17 cellular contexts compared by ENCODE assay signal in the genomic region with DNA sequence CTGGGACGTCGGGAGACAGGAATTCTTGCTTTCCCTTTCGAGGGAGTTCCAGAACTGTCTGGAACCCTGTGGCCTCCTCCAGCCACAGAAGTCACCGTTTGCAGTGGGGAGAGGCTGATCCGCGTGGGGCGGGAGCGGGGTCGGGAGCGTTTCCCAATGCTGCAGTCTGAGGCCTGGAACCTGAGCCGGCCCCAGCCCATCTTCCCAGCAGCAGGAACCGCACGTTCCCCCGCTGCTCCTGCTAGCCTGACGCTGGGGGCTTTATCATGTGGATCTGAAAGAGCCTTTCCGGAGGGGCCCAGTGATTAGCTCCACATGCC. TPM values are rescaled to one million over a fixed set of nuclear protein-coding genes. Genes with fewer than 3 reads are reported as not detected.
A peak's percentile ranks its signal among the peaks of the same experiment; 100 is the strongest.
DNase-seq lines count a peak whose midpoint lies in the region; ATAC-seq, FAIRE-seq and TF ChIP-seq lines count a peak whose summit lies in the region.
"Had no signal": no experiment of that assay in that cellular context is flagged by ENCODE, and none has a peak within 500 bp of the region (broad histone marks: within the 10 kb centered on the region; RNA-seq: fewer than 3 reads in every experiment).

No MANE protein-coding gene starts in this region.

- BruUV-seq in K562 (replicated peaks; lab: Mats Ljungman, UMichigan): no TSS peak

- H2AFZ ChIP-seq in KMS-11 (ENCODE audit: low read depth): no peak overlapping the region
- no peak overlapping the region for H2AFZ ChIP-seq in K562 (ENCODE audit: low read depth, low read length)

- H3K4me1 ChIP-seq in KMS-11 (ENCODE audit: low read depth, poor library complexity, severe bottlenecking) (peaks cover 27% of the 10 kb centered on the region), K562 (replicated peaks in 1 of 2; ENCODE audit: control insufficient read depth in 2 of 2, insufficient read depth in 2 of 2, low read length in 2 of 2) (peaks cover 0 to 13% of the 10 kb centered on the region in 2 experiments; a peak in 2 of 5 replicates), lower lobe of right lung (peaks cover 60% of the 10 kb centered on the region), spleen (peaks cover 11 to 58% (median 40%) of the 10 kb centered on the region in 6 donors), small intestine (ENCODE audit: control insufficient read depth in 2 of 2, insufficient read depth in 1 of 2, low read depth in 1 of 2, low read length in 1 of 2) (no peaks in the 10 kb centered on the region)
- H3K4me1 ChIP-seq: uterus had no signal

- ATAC-seq in K562 (no peak), lower lobe of right lung (no peak), sciatic nerve (no peak)

- TF ChIP-seq CTCF in KMS-11 (conservative IDR thresholded peaks at IDR 0.05; ENCODE audit: low read depth, low read length) (no peak), K562 (IDR thresholded peaks at IDR 0.05 in 2 of 3, conservative IDR thresholded peaks at IDR 0.05 in 1 of 3; ENCODE audit: insufficient read depth in 2 of 3, low read depth in 1 of 3, low read length in 3 of 3) (no peak), lower lobe of right lung (IDR thresholded peaks at IDR 0.05) (no peak), spleen (IDR thresholded peaks at IDR 0.05 in 8 of 11, conservative IDR thresholded peaks at IDR 0.05 in 3 of 11) (no peak)

- DNase-seq in K562 (ENCODE audit: extremely low read depth in 1 of 4, low spot score in 3 of 4) (no peak), lower lobe of right lung (no peak), spleen (no peak), putamen (ENCODE audit: low spot score) (no peak), sciatic nerve (ENCODE audit: low spot score) (no peak), small intestine (no peak)
- DNase-seq: activated CD4-positive, alpha-beta T cell treated with anti-CD3 and anti-CD28 coated beads, Interleukin-2, amount 50 U/mL, for 4 hours; AML-193; Caco-2; cortex of kidney; H9; naive thymus-derived CD4-positive, alpha-beta T cell; NCI-H187; T-cell; uterus had no signal

- no peak overlapping the region for H3K9ac ChIP-seq in KMS-11
- H3K9ac ChIP-seq in K562 (ENCODE audit: insufficient read depth in 1 of 2, low read depth in 2 of 2, low read length in 2 of 2): peak overlapping the region in 1 of 2 experiments; percentile 20; a peak in 1 of 4 replicates

- H3K9me3 ChIP-seq in K562 (replicated peaks; ENCODE audit: control insufficient read depth, insufficient read depth, low read depth, low read length) (no peaks in the 10 kb centered on the region), lower lobe of right lung (no peaks in the 10 kb centered on the region), spleen (no peaks in the 10 kb centered on the region), small intestine (ENCODE audit: control insufficient read depth, low read depth) (no peaks in the 10 kb centered on the region)
- H3K9me3 ChIP-seq: Caco-2, uterus had no signal

- in situ Hi-C loops in K562 (cut with MboI): no loop called here

- H3K27ac ChIP-seq in KMS-11 (peak overlapping the region; percentile 29), K562 (ENCODE audit: extremely low read depth, low read depth, low read length) (no peak overlapping the region), lower lobe of right lung (peak overlapping the region; percentile 41), spleen (peak overlapping the region; percentile 39 to 85 (median 70)), small intestine (ENCODE audit: low read depth in 1 of 2, low read length in 1 of 2) (no peak overlapping the region)

- H3K4me2 ChIP-seq in KMS-11: peak overlapping the region; percentile 50; the same call in 1 of the 2 replicates
- no peak overlapping the region for H3K4me2 ChIP-seq in K562 (ENCODE audit: insufficient read depth, low read length)

- H3K4me3 ChIP-seq in KMS-11 (IDR thresholded peaks at IDR 0.05; ENCODE audit: insufficient read depth, low read depth, low read length) (no peak overlapping the region), K562 (no peak overlapping the region), lower lobe of right lung (no peak overlapping the region), spleen (no peak overlapping the region), small intestine (ENCODE audit: low read depth in 1 of 2, low read length in 2 of 2) (no peak overlapping the region)
- H3K4me3 ChIP-seq: uterus had no signal

- H4K20me1 ChIP-seq in KMS-11 (ENCODE audit: insufficient read depth) (no peaks in the 10 kb centered on the region), K562 (replicated peaks; ENCODE audit: control insufficient read depth, insufficient read depth, low read length) (no peaks in the 10 kb centered on the region)

- H3K27me3 ChIP-seq in KMS-11 (ENCODE audit: insufficient read depth, low read depth) (no peaks in the 10 kb centered on the region), K562 (ENCODE audit: control insufficient read depth in 2 of 2, insufficient read depth in 2 of 2, low read length in 2 of 2) (no peaks in the 10 kb centered on the region), lower lobe of right lung (ENCODE audit: low read depth) (no peaks in the 10 kb centered on the region), spleen (replicated peaks in 1 of 7) (no peaks in the 10 kb centered on the region), small intestine (ENCODE audit: control insufficient read depth in 2 of 2, insufficient read depth in 2 of 2, low read length in 2 of 2) (no peaks in the 10 kb centered on the region)
- H3K27me3 ChIP-seq: uterus had no signal

- intact Hi-C loops in K562 (cut with micrococcal nuclease) (no loop called here), lower lobe of right lung (cut with DNase I) (no loop called here), spleen (cut with DNase I; ENCODE audit: low total_unique reads) (no loop called here), sciatic nerve (cut with DNase I) (no loop called here)

- no peak for TF ChIP-seq EP300 in K562 (IDR thresholded peaks at IDR 0.05; ENCODE audit: low read length)

- TF ChIP-seq RAD21 in K562 (CRISPR knock-in tag; conservative IDR thresholded peaks at IDR 0.05 in 1 of 2, IDR thresholded peaks at IDR 0.05 in 1 of 2): no peak

- H3K9me1 ChIP-seq in K562 (ENCODE audit: control insufficient read depth, insufficient read depth, low read length): no peaks in the 10 kb centered on the region

- CTCF ChIA-PET in K562 (lab: Yijun Ruan, JAX; ENCODE audit: low intra/inter-chr PET ratio): no interaction called here

- 96% methylated on average over 15 of the region's 16 CpGs for WGBS in K562 (ENCODE audit: insufficient coverage, low coverage, missing lambda C conversion rate)
- 92 to 95% (median 94%) methylated on average over 11 to 16 of the region's 16 CpGs for WGBS in spleen, 5 donors
- 93 to 95% (median 93%) methylated on average over 16 of the region's 16 CpGs for WGBS in small intestine, 3 donors

- TF ChIP-seq POLR2A in K562 (conservative IDR thresholded peaks at IDR 0.05): no peak
- no peak for TF ChIP-seq POLR2A in spleen (IDR thresholded peaks at IDR 0.05)

- H3K36me3 ChIP-seq in KMS-11 (ENCODE audit: insufficient read depth): no peaks in the 10 kb centered on the region
- peaks cover 72% of the 10 kb centered on the region; the same call in 2 of the 3 replicates for H3K36me3 ChIP-seq in K562 (ENCODE audit: control insufficient read depth, insufficient read depth, low read length)
- H3K36me3 ChIP-seq in lower lobe of right lung: peaks cover 74% of the 10 kb centered on the region
- H3K36me3 ChIP-seq in spleen: peaks cover 5 to 99% (median 66%) of the 10 kb centered on the region in 6 donors
- H3K36me3 ChIP-seq in small intestine (ENCODE audit: control insufficient read depth in 2 of 2, insufficient read depth in 2 of 2, low read length in 2 of 2): peaks cover 2 to 27% of the 10 kb centered on the region in 2 donors
- H3K36me3 ChIP-seq: uterus had no signal

- FAIRE-seq in K562 (lab: Jason Lieb, UNC) (no peak), small intestine (lab: Jason Lieb, UNC) (no peak)
- FAIRE-seq: endothelial cell of umbilical vein had no signal

- H3K79me2 ChIP-seq in KMS-11 (ENCODE audit: insufficient read depth, low read depth) (no peaks in the 10 kb centered on the region), K562 (ENCODE audit: control insufficient read depth, insufficient read depth, low read length) (no peaks in the 10 kb centered on the region)

- POLR2A ChIA-PET in K562 (lab: Yijun Ruan, JAX): no interaction called here

RNA-seq across cellular contexts. Expression of a gene that starts 13.4 kb away (rescaled TPM):
- 45.6 and 105 TPM in 2 replicates for total RNA-seq in K562 (2011; cell fraction: chromatin; rRNA removed; ENCODE audit: low replicate concordance)
- total RNA-seq in K562 (2011; cell fraction: nucleolus; rRNA removed): 61.4 and 62.6 TPM in 2 replicates
- total RNA-seq in K562 (2011; cell fraction: nucleoplasm; rRNA removed): 50.8 and 52.2 TPM in 2 replicates
- total RNA-seq in K562 (2014; rRNA removed) (43.0 and 64.9 TPM in 2 replicates), K562 (2014; rRNA removed; fragmentation: Illumina TruSeq; extraction: Trizol) (12.7 and 16.0 TPM in 2 replicates), K562 (2015; rRNA removed; fragmentation: Illumina TruSeq; extraction: Trizol) (23.6 and 24.5 TPM in 2 replicates), K562 (2021) (60.0 and 66.7 TPM in 2 replicates), lower lobe of right lung (79.6 TPM), spleen (10 to 100 TPM; 47.4 to 89.9 (median 69.7) TPM), sciatic nerve (47.7 TPM)
- polyA plus RNA-seq in K562 (2011; rRNA removed) (5.4 and 7.1 TPM in 2 replicates), K562 (2014; fragmentation: Illumina TruSeq; extraction: Trizol) (33.5 and 50.1 TPM in 2 replicates), K562 (2014; fragmentation: Nextera tagmentation; extraction: Ambion mirVana) (1 to 10 TPM in 1 of 2 experiments, under 1 TPM in 1; 0.90 to 1.1 TPM), K562 (2014; rRNA removed) (27.8 and 30.6 TPM in 2 replicates), spleen (10 to 100 TPM; 22.8 to 44.8 (median 28.8) TPM), small intestine (10 to 100 TPM; 42.0 to 59.5 (median 44.6) TPM)
- polyA plus RNA-seq in K562 (2011; cell fraction: cytosol; rRNA removed): 6.1 and 12.8 TPM in 2 replicates
- polyA plus RNA-seq in K562 (2011; cell fraction: nucleus; rRNA removed): 9.6 and 23.4 TPM in 2 replicates
- 26.0 and 32.1 TPM in 2 replicates for polyA plus RNA-seq in K562 (2012)
- polyA minus RNA-seq in K562 (2011; rRNA and poly(A)+ RNA removed): 4.6 and 8.5 TPM in 2 replicates
- 17.6 and 18.5 TPM in 2 replicates for polyA minus RNA-seq in K562 (2011; cell fraction: cytosol; rRNA and poly(A)+ RNA removed)
- polyA minus RNA-seq in K562 (2011; cell fraction: nucleus; rRNA and poly(A)+ RNA removed): 17.1 and 24.1 TPM in 2 replicates

RNA-seq across cellular contexts. Expression of a gene that starts 40.1 kb away (rescaled TPM):
- 55.1 and 137 TPM in 2 replicates for total RNA-seq in K562 (2011; cell fraction: chromatin; rRNA removed; ENCODE audit: low replicate concordance)
- 204 and 212 TPM in 2 replicates for total RNA-seq in K562 (2011; cell fraction: nucleolus; rRNA removed)
- total RNA-seq in K562 (2011; cell fraction: nucleoplasm; rRNA removed): 127 and 144 TPM in 2 replicates
- 131 and 143 TPM in 2 replicates for total RNA-seq in K562 (2014; rRNA removed)
- total RNA-seq in K562 (2014; rRNA removed; fragmentation: Illumina TruSeq; extraction: Trizol): 52.2 and 67.5 TPM in 2 replicates
- 81.6 and 83.0 TPM in 2 replicates for total RNA-seq in K562 (2015; rRNA removed; fragmentation: Illumina TruSeq; extraction: Trizol)
- 91.5 and 96.7 TPM in 2 replicates for total RNA-seq in K562 (2021)
- polyA plus RNA-seq in K562 (2011; rRNA removed): 82.1 and 86.0 TPM in 2 replicates
- 118 and 186 TPM in 2 replicates for polyA plus RNA-seq in K562 (2011; cell fraction: cytosol; rRNA removed)
- polyA plus RNA-seq in K562 (2011; cell fraction: nucleus; rRNA removed): 46.8 and 51.5 TPM in 2 replicates
- polyA plus RNA-seq in K562 (2012): 164 and 292 TPM in 2 replicates
- polyA plus RNA-seq in K562 (2014; fragmentation: Illumina TruSeq; extraction: Trizol): 60.5 and 66.6 TPM in 2 replicates
- polyA plus RNA-seq in K562 (2014; fragmentation: Nextera tagmentation; extraction: Ambion mirVana): 10 to 100 TPM in 1 of 2 experiments, 1 to 10 TPM in 1; 4.2 to 12.6 TPM
- polyA plus RNA-seq in K562 (2014; rRNA removed): 141 and 166 TPM in 2 replicates
- 17.9 and 26.4 TPM in 2 replicates for polyA minus RNA-seq in K562 (2011; rRNA and poly(A)+ RNA removed)
- polyA minus RNA-seq in K562 (2011; cell fraction: cytosol; rRNA and poly(A)+ RNA removed): 32.6 and 58.7 TPM in 2 replicates
- 14.4 and 24.1 TPM in 2 replicates for polyA minus RNA-seq in K562 (2011; cell fraction: nucleus; rRNA and poly(A)+ RNA removed)
- total RNA-seq in lower lobe of right lung: 91.6 TPM
- total RNA-seq in spleen: 100 to 1,000 TPM in 1 of 7 donors, 10 to 100 TPM in 6; 39.7 to 100 (median 66.3) TPM
- polyA plus RNA-seq in spleen: 10 to 100 TPM; 39.0 to 72.5 (median 62.6) TPM
- total RNA-seq in sciatic nerve: 49.1 TPM
- 100 to 1,000 TPM in 1 of 3 donors, 10 to 100 TPM in 2; 45.8 to 220 (median 75.7) TPM for polyA plus RNA-seq in small intestine

Comparison
In these comparisons a context has a peak if more than half of its experiments do, and no peak if none do; other contexts are left out.
1. H3K27ac ChIP-seq: peak in KMS-11 (single experiment), lower lobe of right lung (single experiment) and spleen (8 of 8); none in K562 (single experiment) and small intestine (0 of 2).